In genomic region chr6:137260205-137260604, GRCh38 we compare ENCODE assay signal across 21 cellular contexts.
"Had no signal": no experiment of that assay in that cellular context is flagged by ENCODE, and none has a peak within 500 bp of the region (broad histone marks: within the 10 kb centered on the region; RNA-seq: fewer than 3 reads in every experiment).

No MANE protein-coding gene starts in this region.

- H3K27me3 ChIP-seq: sigmoid colon, testis, tibial artery had no signal

- H3K9me3 ChIP-seq: prostate gland, testis, tibial artery had no signal

- H3K36me3 Mint-ChIP-seq: stimulated activated effector memory CD8-positive, alpha-beta T cell treated with anti-CD3 and anti-CD28 coated beads, Interleukin-12 subunit alpha, Interleukin-12 subunit beta, amount 100 ng/mL, for 72 hours; type B pancreatic cell had no signal

- H3K36me3 ChIP-seq: prostate gland, sigmoid colon, tibial artery had no signal

- H3K4me3 ChIP-seq: coronary artery, prostate gland, sigmoid colon, testis, tibial artery had no signal

- ATAC-seq: effector memory CD8-positive, alpha-beta T cell; naive thymus-derived CD8-positive, alpha-beta T cell; right cardiac atrium; stimulated activated effector memory CD8-positive, alpha-beta T cell treated with anti-CD3 and anti-CD28 coated beads, Interleukin-12 subunit alpha, Interleukin-12 subunit beta, amount 100 ng/mL, for 72 hours; stimulated activated naive CD8-positive, alpha-beta T cell treated with anti-CD3 and anti-CD28 coated beads, Interleukin-15, Interleukin-2, amounts not matched to agents 100 U/mL and 50 U/mL, for 24 hours had no signal

- H3K9me3 Mint-ChIP-seq: effector memory CD8-positive, alpha-beta T cell; type B pancreatic cell had no signal

- FAIRE-seq: endometrium, frontal cortex, keratinocyte, urothelium cell line had no signal

- H3K4me1 Mint-ChIP-seq: nephron progenitor cell had no signal

- H3K27ac Mint-ChIP-seq: nephron progenitor cell; stimulated activated effector memory CD8-positive, alpha-beta T cell treated with anti-CD3 and anti-CD28 coated beads, Interleukin-12 subunit alpha, Interleukin-12 subunit beta, amount 100 ng/mL, for 72 hours; type B pancreatic cell had no signal

- H3K27me3 Mint-ChIP-seq: effector memory CD8-positive, alpha-beta T cell; type B pancreatic cell had no signal

- DNase-seq: effector memory CD8-positive, alpha-beta T cell; hypothalamus; naive thymus-derived CD8-positive, alpha-beta T cell; nephron progenitor cell; nucleus accumbens; right cardiac atrium; sigmoid colon; stimulated activated CD4-positive, alpha-beta T cell treated with anti-CD3 and anti-CD28 coated beads, Interleukin-2, amount 100 ng/mL, for 24 hours; stimulated activated CD4-positive, alpha-beta T cell treated with anti-CD3 and anti-CD28 coated beads, Interleukin-4, amount 100 ng/mL, for 24 hours; stimulated activated naive CD8-positive, alpha-beta T cell treated with anti-CD3 and anti-CD28 coated beads, Interleukin-15, Interleukin-2, amounts not matched to agents 100 U/mL and 50 U/mL, for 24 hours; substantia nigra; testis; tibial artery had no signal

- H3K4me3 Mint-ChIP-seq: naive thymus-derived CD8-positive, alpha-beta T cell; nephron progenitor cell; stimulated activated effector memory CD8-positive, alpha-beta T cell treated with anti-CD3 and anti-CD28 coated beads, Interleukin-12 subunit alpha, Interleukin-12 subunit beta, amount 100 ng/mL, for 72 hours; type B pancreatic cell had no signal

- H3K27ac ChIP-seq: coronary artery, tibial artery had no signal
